8 cellular contexts compared by ENCODE assay signal in the genomic region with DNA sequence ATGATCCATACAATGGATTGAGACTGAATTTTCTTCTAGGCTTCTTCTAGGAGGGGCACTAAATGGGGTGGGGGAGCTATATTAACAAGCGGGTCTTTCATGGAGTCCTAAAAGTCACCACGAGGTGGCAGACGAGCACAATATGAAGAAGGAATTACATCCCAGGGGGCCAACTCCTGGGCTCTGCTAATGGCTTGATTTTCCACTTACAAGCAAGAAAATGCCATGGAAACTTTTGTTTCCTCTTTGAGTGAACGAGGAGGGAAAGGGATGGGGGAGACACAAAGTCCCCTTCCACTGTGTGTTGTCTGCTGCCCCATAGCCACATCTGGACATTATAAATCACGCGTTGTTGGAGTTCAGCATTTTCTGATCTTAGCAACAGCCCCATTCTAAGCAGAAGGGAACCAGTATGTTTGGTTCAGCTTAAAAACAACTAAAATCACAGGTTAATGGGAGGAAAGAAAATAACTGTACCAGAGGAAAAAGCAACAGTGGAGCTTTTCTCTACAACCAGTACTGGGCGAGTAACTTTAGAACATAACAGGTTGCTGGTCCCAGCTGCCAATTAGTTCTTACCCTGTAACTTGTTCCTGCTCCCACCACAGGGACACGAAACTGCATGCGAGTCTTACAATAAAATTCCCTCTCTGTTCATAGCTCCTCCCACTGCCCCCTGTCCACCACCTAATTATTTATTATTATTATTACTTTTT.
DNase-seq lines count a peak whose midpoint lies in the region; ATAC-seq and TF ChIP-seq lines count a peak whose summit lies in the region.

No MANE protein-coding gene starts in this region.

- H3K4me1 Mint-ChIP-seq in T-helper 2 cell treated with Interferon-gamma antibody and Interleukin-4, amounts not matched to agents 5 μg/mL and 100 μg/mL, for 36 hours (ENCODE audit: low read depth) = no peaks in the 10 kb centered on the region

- peak in 3 of 5 experiments; percentile 15 to 32 (median 18) for DNase-seq in T-helper 2 cell
- DNase-seq in T-helper 2 cell treated with Interferon-gamma antibody and Interleukin-4, amounts not matched to agents 5 μg/mL and 100 μg/mL, for 36 hours (ENCODE audit: low spot score) = no peak
- peak; percentile 94 for DNase-seq in NCI-H748 (lab: John Stamatoyannopoulos, UW; ENCODE audit: unreplicated experiment)
- peak; percentile 33 for DNase-seq in activated T-cell treated with anti-CD3 and anti-CD28 coated beads, Interleukin-2, amount 50 U/mL, for 1 hour
- DNase-seq in fibroblast of the conjunctiva (ENCODE audit: low read depth) = peak; percentile 67
- DNase-seq in omental fat pad (ENCODE audit: low spot score) = peak; percentile 91

- peaks cover 57% of the 10 kb centered on the region for H3K27me3 Mint-ChIP-seq in T-helper 2 cell treated with Interferon-gamma antibody and Interleukin-4, amounts not matched to agents 5 μg/mL and 100 μg/mL, for 36 hours (ENCODE audit: low read depth)

- ATAC-seq in HG03442 (IDR thresholded peaks at IDR 0.05; ENCODE audit: unreplicated experiment) = peak; percentile 65
- ATAC-seq in omental fat pad (ENCODE audit: low FRiP score) = no peak
- no peak for ATAC-seq in GM21367 (IDR thresholded peaks at IDR 0.05; ENCODE audit: unreplicated experiment)

- H3K4me3 Mint-ChIP-seq in T-helper 2 cell treated with Interferon-gamma antibody and Interleukin-4, amounts not matched to agents 5 μg/mL and 100 μg/mL, for 36 hours = no peak overlapping the region

- H3K27ac Mint-ChIP-seq in T-helper 2 cell treated with Interferon-gamma antibody and Interleukin-4, amounts not matched to agents 5 μg/mL and 100 μg/mL, for 36 hours = no peak overlapping the region

- H3K36me3 Mint-ChIP-seq in T-helper 2 cell treated with Interferon-gamma antibody and Interleukin-4, amounts not matched to agents 5 μg/mL and 100 μg/mL, for 36 hours (ENCODE audit: low read depth) = no peaks in the 10 kb centered on the region

- peak in 1 of 3 donors; percentile 59 for TF ChIP-seq CTCF in omental fat pad (IDR thresholded peaks at IDR 0.05)

- H3K9me3 Mint-ChIP-seq in T-helper 2 cell treated with Interferon-gamma antibody and Interleukin-4, amounts not matched to agents 5 μg/mL and 100 μg/mL, for 36 hours = no peaks in the 10 kb centered on the region
